ENCODE assay signal across 17 cellular contexts in the genomic region with DNA sequence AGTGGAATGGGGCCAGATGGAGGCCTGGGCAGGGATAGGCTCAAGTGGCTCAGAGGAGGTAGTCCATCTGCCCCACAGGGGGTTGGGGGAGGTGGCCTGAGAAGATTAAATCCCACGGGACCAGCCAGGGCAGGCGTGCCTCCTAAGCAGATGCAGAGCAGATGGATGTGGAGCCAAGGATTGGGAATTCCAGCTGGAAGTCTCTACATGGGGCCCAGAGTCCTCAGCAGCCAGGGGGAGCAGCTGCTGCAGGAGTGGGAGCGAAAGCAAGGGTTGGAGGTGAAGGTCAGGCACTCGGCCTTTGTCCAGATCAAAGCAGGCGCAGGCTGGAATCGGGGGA. TPM values are rescaled to one million over a fixed set of nuclear protein-coding genes. Genes with fewer than 3 reads are reported as not detected.
DNase-seq lines count a peak whose midpoint lies in the region; FAIRE-seq and TF ChIP-seq lines count a peak whose summit lies in the region.
"Had no signal": no experiment of that assay in that cellular context is flagged by ENCODE, and none has a peak within 500 bp of the region (broad histone marks: within the 10 kb centered on the region; RNA-seq: fewer than 3 reads in every experiment).

No MANE protein-coding gene starts in this region.

- H3K4me3 Mint-ChIP-seq in activated T-cell treated with anti-CD3 and anti-CD28 coated beads, Interleukin-2, amount 50 U/mL, for 24 hours, result no peak overlapping the region
- H3K4me3 Mint-ChIP-seq: activated CD4-positive, alpha-beta T cell treated with anti-CD3 and anti-CD28 coated beads, Interleukin-2, amount 10 ng/mL, durations not matched to agents 7 days and 5 days; activated T-cell treated with anti-CD3 and anti-CD28 coated beads, Interleukin-2, amount 50 U/mL, for 4 hours; natural killer cell; T-helper 17 cell had no signal

- H2AK5ac ChIP-seq in H1 (ENCODE audit: low read depth, low read length), result no peak overlapping the region

- FAIRE-seq in H1 (lab: Jason Lieb, UNC), result no peak
- FAIRE-seq: A549, colon had no signal

- no peak overlapping the region for H3K4ac ChIP-seq in H1 (replicated peaks; ENCODE audit: insufficient read length, low read depth, low read length)

- no peak overlapping the region for H3K14ac ChIP-seq in H1 (ENCODE audit: insufficient read length)

- no peaks in the 10 kb centered on the region for H3K27me3 ChIP-seq in H1 (replicated peaks in 1 of 4; ENCODE audit: control insufficient read depth in 3 of 4, extremely low read depth in 1 of 4, insufficient read depth in 3 of 4, low read length in 3 of 4)

- H2BK120ac ChIP-seq in H1 (replicated peaks; ENCODE audit: low read depth, low read length), result no peak overlapping the region

- H3K9ac ChIP-seq in H1 (replicated peaks in 1 of 4; ENCODE audit: extremely low read depth in 1 of 4, low read depth in 3 of 4, low read length in 3 of 4), result no peak overlapping the region
- H3K9ac ChIP-seq: GM23248 had no signal

- no peak overlapping the region for H2AFZ ChIP-seq in H1 (ENCODE audit: low read length)
- H2AFZ ChIP-seq: GM23248 had no signal

- H3K36me3 Mint-ChIP-seq in activated T-cell treated with anti-CD3 and anti-CD28 coated beads, Interleukin-2, amount 50 U/mL, for 24 hours (ENCODE audit: low read depth), result no peaks in the 10 kb centered on the region
- H3K36me3 Mint-ChIP-seq: natural killer cell had no signal

- no peaks in the 10 kb centered on the region; the same call in 1 of the 2 replicates for H3K23me2 ChIP-seq in H1 (ENCODE audit: low read depth, low read length)

- no peaks in the 10 kb centered on the region for H3K4me1 Mint-ChIP-seq in activated T-cell treated with anti-CD3 and anti-CD28 coated beads, Interleukin-2, amount 50 U/mL, for 24 hours (ENCODE audit: low read depth)
- H3K4me1 Mint-ChIP-seq: activated CD4-positive, alpha-beta T cell treated with anti-CD3 and anti-CD28 coated beads, Interleukin-2, amount 10 ng/mL, durations not matched to agents 7 days and 5 days; natural killer cell; T-helper 17 cell had no signal

- H4K20me1 ChIP-seq in H1 (replicated peaks in 1 of 2; ENCODE audit: control insufficient read depth in 1 of 2, insufficient read depth in 2 of 2, low read length in 2 of 2), result peaks cover 0 to 2% of the 10 kb centered on the region in 2 experiments

- peak; percentile 35 to 56; a peak in 3 of 4 replicates for TF ChIP-seq RAD21 in H1 (IDR thresholded peaks at IDR 0.05 in 1 of 2, conservative IDR thresholded peaks at IDR 0.05 in 1 of 2; ENCODE audit: low read depth in 2 of 2, low read length in 2 of 2)

- H3K23ac ChIP-seq in H1 (ENCODE audit: insufficient read length), result no peak overlapping the region

- WGBS in H1 (ENCODE audit: extremely low coverage in 1 of 2, insufficient coverage in 1 of 2, insufficient read length in 1 of 2, insufficient replicate concordance in 2 of 2, low coverage in 1 of 2, low lambda C conversion rate in 2 of 2, missing lambda C conversion rate in 1 of 2), 2 experiments, result 92% methylated on average over 6 of the region's 6 CpGs; no CpG with 5 or more reads in 1 of the 2 experiments

- TF ChIP-seq POLR2A in H1 (IDR thresholded peaks at IDR 0.05; ENCODE audit: control extremely low read depth in 1 of 2, low read depth in 2 of 2, low read length in 2 of 2), result no peak

- H2BK5ac ChIP-seq in H1 (ENCODE audit: low read depth, low read length), result no peak overlapping the region

- peaks cover 17% of the 10 kb centered on the region for H3K27me3 Mint-ChIP-seq in activated T-cell treated with anti-CD3 and anti-CD28 coated beads, Interleukin-2, amount 50 U/mL, for 24 hours

- H3K36me3 ChIP-seq in H1 (ENCODE audit: control insufficient read depth in 2 of 4, insufficient read depth in 4 of 4, low read length in 3 of 4), result no peaks in the 10 kb centered on the region
- H3K36me3 ChIP-seq: left ventricle myocardium inferior, stomach had no signal

- peak; percentile 32 to 52 (median 40); a peak in 3 of 4 replicates for TF ChIP-seq CTCF in H1 (IDR thresholded peaks at IDR 0.05; ENCODE audit: control extremely low read depth in 1 of 3, insufficient read depth in 1 of 3, low read depth in 1 of 3, low read length in 3 of 3)

- H4K8ac ChIP-seq in H1 (ENCODE audit: extremely low read depth, insufficient read depth, low read length), result no peak overlapping the region

- no peak for TF ChIP-seq EP300 in H1 (IDR thresholded peaks at IDR 0.05; ENCODE audit: borderline replicate concordance in 1 of 2, low read depth in 2 of 2, low read length in 2 of 2)

- no peak overlapping the region for H4K5ac ChIP-seq in H1 (ENCODE audit: insufficient read length, low read depth, low read length)

- H3K9me3 Mint-ChIP-seq in activated T-cell treated with anti-CD3 and anti-CD28 coated beads, Interleukin-2, amount 50 U/mL, for 24 hours, result no peaks in the 10 kb centered on the region
- H3K9me3 Mint-ChIP-seq: activated CD4-positive, alpha-beta T cell treated with anti-CD3 and anti-CD28 coated beads, Interleukin-2, amount 10 ng/mL, durations not matched to agents 7 days and 5 days; activated T-cell treated with anti-CD3 and anti-CD28 coated beads, Interleukin-2, amount 50 U/mL, for 4 hours; natural killer cell had no signal

- no peak overlapping the region for H4K91ac ChIP-seq in H1 (replicated peaks; ENCODE audit: insufficient read length, low read length)

- H3K79me1 ChIP-seq in H1 (ENCODE audit: low read depth, low read length), result no peaks in the 10 kb centered on the region

- no peak overlapping the region for H3K4me3 ChIP-seq in H1 (ENCODE audit: extremely low read depth in 1 of 4, insufficient read depth in 2 of 4, low read depth in 3 of 4, low read length in 4 of 4)
- H3K4me3 ChIP-seq: A549, GM23248, left ventricle myocardium inferior, stomach had no signal

- H3K56ac ChIP-seq in H1 (replicated peaks; ENCODE audit: insufficient read length, low read depth, low read length), result no peak overlapping the region

- H3K9me3 ChIP-seq in H1 (ENCODE audit: insufficient read depth in 2 of 2, low read depth in 1 of 2, low read length in 1 of 2), result no peaks in the 10 kb centered on the region
- H3K9me3 ChIP-seq: A549, left ventricle myocardium inferior, stomach had no signal

- H3K18ac ChIP-seq in H1 (ENCODE audit: extremely low read depth, low read length), result no peak overlapping the region

- H2BK20ac ChIP-seq in H1 (ENCODE audit: low read length), result no peak overlapping the region

- H3K4me1 ChIP-seq in H1 (replicated peaks in 1 of 4; ENCODE audit: control insufficient read depth in 3 of 4, insufficient read depth in 4 of 4, low read length in 3 of 4), result peaks cover 0 to 7% (median 1%) of the 10 kb centered on the region in 4 experiments; a peak in 4 of 7 replicates
- H3K4me1 ChIP-seq: A549, left ventricle myocardium inferior, stomach had no signal

- H2BK12ac ChIP-seq in H1 (ENCODE audit: low read depth, low read length), result no peak overlapping the region

- CTCF ChIA-PET in H1 (lab: Charles Lee; ENCODE audit: partially characterized antibody), result interaction anchor here (1.4 kb wide), 1 partner anchor 42 kb away, joined by 4 read pairs; a partner anchor contains a TSS

- DNase-seq in SHP77 (lab: John Stamatoyannopoulos, UW) (peak; percentile 21 to 25), SHP77 treated with DMSO at 0.1 percent for 48 hours (lab: John Stamatoyannopoulos, UW) (no peak), NCI-H446 treated with DMSO at 0.1 percent for 48 hours (lab: John Stamatoyannopoulos, UW) (peak; percentile 97), H1 (ENCODE audit: low read depth in 1 of 2, low spot score in 2 of 2) (no peak), SKM-1 (lab: John Stamatoyannopoulos, UW; ENCODE audit: unreplicated experiment) (no peak)
- no peak for DNase-seq in stimulated activated CD4-positive, alpha-beta T cell treated with anti-CD3 and anti-CD28 coated beads, Interleukin-12 subunit alpha, Interleukin-12 subunit beta, amount 100 ng/mL, for 4 hours
- no peak for DNase-seq in activated T-cell treated with anti-CD3 and anti-CD28 coated beads, Interleukin-2, amount 50 U/mL, for 24 hours
- DNase-seq: activated CD4-positive, alpha-beta T cell treated with anti-CD3 and anti-CD28 coated beads, Interleukin-2, amount 10 ng/mL, durations not matched to agents 7 days and 5 days; activated T-cell treated with anti-CD3 and anti-CD28 coated beads, Interleukin-2, amount 50 U/mL, for 4 hours; GM23248; left ventricle myocardium inferior; natural killer cell; stomach; T-helper 17 cell had no signal

- H2BK15ac ChIP-seq in H1 (ENCODE audit: low read length), result no peak overlapping the region

- POLR2A ChIA-PET in H1 (lab: Charles Lee; ENCODE audit: partially characterized antibody), result no interaction called here

- no peak overlapping the region for H3K4me2 ChIP-seq in H1 (ENCODE audit: insufficient read depth in 1 of 2, low read depth in 2 of 2, low read length in 2 of 2)
- H3K4me2 ChIP-seq: A549 had no signal

- H3K79me2 ChIP-seq in H1 (ENCODE audit: control insufficient read depth in 1 of 2, insufficient read depth in 2 of 2, low read length in 2 of 2), result no peaks in the 10 kb centered on the region

- H3K27ac Mint-ChIP-seq in activated T-cell treated with anti-CD3 and anti-CD28 coated beads, Interleukin-2, amount 50 U/mL, for 24 hours, result no peak overlapping the region
- H3K27ac Mint-ChIP-seq: activated CD4-positive, alpha-beta T cell treated with anti-CD3 and anti-CD28 coated beads, Interleukin-2, amount 10 ng/mL, durations not matched to agents 7 days and 5 days; natural killer cell; T-helper 17 cell had no signal

- no peak overlapping the region for H3K27ac ChIP-seq in H1 (ENCODE audit: low read depth, low read length)
- H3K27ac ChIP-seq in temporal lobe (ENCODE audit: low read depth, low read length), result peak overlapping the region; percentile 66
- H3K27ac ChIP-seq: A549, GM23248, left ventricle myocardium inferior, stomach had no signal

TF ChIP-seq in H1, 55 proteins besides CTCF, POLR2A, EP300 and RAD21 (continues in another document):
- TF ChIP-seq SP4 (IDR thresholded peaks at IDR 0.05; ENCODE audit: low read length), result no peak
- no peak for TF ChIP-seq TBP (IDR thresholded peaks at IDR 0.05; ENCODE audit: low read depth, low read length)
- no peak for TF ChIP-seq SIX5 (IDR thresholded peaks at IDR 0.05; ENCODE audit: low read depth, low read length)
- no peak for TF ChIP-seq KDM4A (IDR thresholded peaks at IDR 0.05; ENCODE audit: low read depth, low read length, severe bottlenecking)

RNA-seq across cellular contexts. Expression of a gene that starts 42.4 kb away (rescaled TPM):
- 62.4 and 64.8 TPM in 2 replicates for total RNA-seq in H1 (2021; fragmentation: NEBNext Ultra II Directional; extraction: Animal tissue kit (Norgen Biotek cat#: 25700))
- polyA plus RNA-seq in H1 (2011; rRNA removed), result 10.8 and 24.2 TPM in 2 replicates
- polyA plus RNA-seq in H1 (2011; cell fraction: cytosol; rRNA removed), result 42.6 TPM
- polyA plus RNA-seq in H1 (2011; cell fraction: nucleus; rRNA removed), result 7.7 TPM
- polyA plus RNA-seq in H1 (2012, experiment 1 of 2), result 43.1 to 69.0 TPM (median 49.7 TPM) in 4 replicates
- polyA plus RNA-seq in H1 (2012, experiment 2 of 2), result 5.9 TPM
- polyA plus RNA-seq in H1 (2013, experiment 1 of 2), result 65.2 TPM
- 61.3 TPM for polyA plus RNA-seq in H1 (2013, experiment 2 of 2)
- polyA minus RNA-seq in H1 (2011; rRNA and poly(A)+ RNA removed), result 33.6 and 36.8 TPM in 2 replicates
- 22.2 TPM for polyA minus RNA-seq in H1 (2011; cell fraction: cytosol; rRNA and poly(A)+ RNA removed)
- 94.6 TPM for polyA minus RNA-seq in H1 (2011; cell fraction: nucleus; rRNA and poly(A)+ RNA removed)
- 33.4 TPM for total RNA-seq in temporal lobe

Comparison
In these comparisons a context has a peak if more than half of its experiments do, and no peak if none do; other contexts are left out.
1. DNase-seq: peak in SHP77 (2 of 2) and NCI-H446 treated with DMSO at 0.1 percent for 48 hours (single experiment); none in SHP77 treated with DMSO at 0.1 percent for 48 hours (single experiment), H1 (0 of 2), SKM-1 (single experiment), stimulated activated CD4-positive, alpha-beta T cell treated with anti-CD3 and anti-CD28 coated beads, Interleukin-12 subunit alpha, Interleukin-12 subunit beta, amount 100 ng/mL, for 4 hours (single experiment) and activated T-cell treated with anti-CD3 and anti-CD28 coated beads, Interleukin-2, amount 50 U/mL, for 24 hours (single experiment).